Comparison of ENCODE assay signal across 18 cellular contexts in the genomic region with DNA sequence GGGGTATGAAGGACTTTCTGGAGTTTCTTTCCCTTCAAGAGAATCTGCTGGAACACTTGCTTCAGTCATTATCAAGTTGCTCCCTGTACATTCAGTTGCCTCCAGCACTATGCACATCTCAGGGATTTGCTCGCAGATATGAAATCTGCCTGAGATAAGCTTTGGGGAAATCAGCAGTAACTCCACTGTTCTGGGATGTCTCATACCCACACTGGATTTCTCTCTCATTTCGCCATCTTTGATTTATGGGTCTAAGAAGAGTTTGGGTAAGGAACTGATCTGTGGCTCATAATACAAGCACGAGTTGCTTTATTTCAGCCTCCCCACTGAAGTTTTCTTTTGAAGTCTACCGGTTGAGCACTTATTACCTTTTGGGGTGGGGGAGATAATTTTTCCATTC.
A peak's percentile ranks its signal among the peaks of the same experiment; 100 is the strongest.
DNase-seq lines count a peak whose midpoint lies in the region; ATAC-seq and TF ChIP-seq lines count a peak whose summit lies in the region.
"Had no signal": no experiment of that assay in that cellular context is flagged by ENCODE, and none has a peak within 500 bp of the region (broad histone marks: within the 10 kb centered on the region; RNA-seq: fewer than 3 reads in every experiment).

No MANE protein-coding gene starts in this region.

- TF ChIP-seq POLR2A in right lobe of liver (IDR thresholded peaks at IDR 0.05) = no peak

- no peak overlapping the region for H3K4me3 ChIP-seq in fibroblast of villous mesenchyme (ENCODE audit: low read depth, low read length)
- no peak overlapping the region for H3K4me3 ChIP-seq in mesodermal cell (ENCODE audit: extremely low read depth, insufficient read depth, low read length, poor library complexity, severe bottlenecking)
- H3K4me3 ChIP-seq in right lobe of liver = no peak overlapping the region
- H3K4me3 ChIP-seq: BLaER1 had no signal

- H3K36me3 ChIP-seq in mesodermal cell (ENCODE audit: control insufficient read depth, insufficient read depth, low read length) = no peaks in the 10 kb centered on the region
- no peaks in the 10 kb centered on the region for H3K36me3 ChIP-seq in right lobe of liver
- H3K36me3 ChIP-seq: BE2C, BLaER1 had no signal

- WGBS in mesodermal cell (ENCODE audit: insufficient coverage in 2 of 2), 2 experiments = 100% methylated on average over 1 of the region's 4 CpGs; no CpG with 5 or more reads in 1 of the 2 experiments
- 63% methylated on average over 4 of the region's 4 CpGs for WGBS in right lobe of liver (ENCODE audit: insufficient coverage, low coverage, low lambda C conversion rate, missing lambda C conversion rate)

- H3K4me1 ChIP-seq in mesodermal cell (ENCODE audit: control insufficient read depth, insufficient read depth, low read length, poor library complexity, severe bottlenecking) (no peaks in the 10 kb centered on the region), right lobe of liver (no peaks in the 10 kb centered on the region)
- H3K4me1 ChIP-seq: BE2C, BLaER1 had no signal

- no peaks in the 10 kb centered on the region for H3K9me3 ChIP-seq in mesodermal cell (ENCODE audit: control insufficient read depth, low read length)
- no peaks in the 10 kb centered on the region for H3K9me3 ChIP-seq in right lobe of liver
- H3K9me3 ChIP-seq: BE2C, BLaER1 had no signal

- H3K27ac ChIP-seq in mesodermal cell (ENCODE audit: low read depth, low read length, severe bottlenecking) (peak overlapping the region; percentile 25), right lobe of liver (no peak overlapping the region)
- H3K27ac ChIP-seq: BLaER1 had no signal

- DNase-seq in NCI-H226 (peak; percentile 80), fibroblast of villous mesenchyme (ENCODE audit: low read depth) (peak; percentile 88), right lobe of liver (no peak), DMS 273 treated with DMSO at 0.1 percent for 48 hours (lab: John Stamatoyannopoulos, UW) (no peak), epidermal melanocyte (ENCODE audit: insufficient read length, low spot score) (no peak)
- DNase-seq: 8988T; ACHN; BE2C; C1 segment of cervical spinal cord; CD4-positive, alpha-beta memory T cell; CD4-positive, CD25-positive, alpha-beta regulatory T cell; CD8-positive, alpha-beta memory T cell; COR-L47; DMS79 treated with DMSO at 0.1 percent for 48 hours; GF-D8 had no signal

- no peaks in the 10 kb centered on the region for H3K27me3 ChIP-seq in right lobe of liver
- H3K27me3 ChIP-seq: BE2C, BLaER1 had no signal

- no peak for ATAC-seq in right lobe of liver
- ATAC-seq in GM18870 (IDR thresholded peaks at IDR 0.05; ENCODE audit: unreplicated experiment) = no peak

- intact Hi-C loops in right lobe of liver (cut with DNase I) = no loop called here

- no peak for TF ChIP-seq CTCF in fibroblast of villous mesenchyme (IDR thresholded peaks at IDR 0.05; ENCODE audit: insufficient read depth, low read depth, low read length)
- TF ChIP-seq CTCF in right lobe of liver (IDR thresholded peaks at IDR 0.05) = no peak

Comparison
In these comparisons a context has a peak if more than half of its experiments do, and no peak if none do; other contexts are left out.
1. DNase-seq: peak in NCI-H226 (single experiment) and fibroblast of villous mesenchyme (single experiment); none in right lobe of liver (0 of 3), DMS 273 treated with DMSO at 0.1 percent for 48 hours (single experiment) and epidermal melanocyte (single experiment).